Comparison of ENCODE assay signal across 32 cellular contexts in genomic region chr3:157838457-157838856, GRCh38.
"Had no signal": no experiment of that assay in that cellular context is flagged by ENCODE, and none has a peak within 500 bp of the region (broad histone marks: within the 10 kb centered on the region; RNA-seq: fewer than 3 reads in every experiment).

No MANE protein-coding gene starts in this region.

- H3K9me3 ChIP-seq: ascending aorta had no signal

- H3K36me3 ChIP-seq: ascending aorta, cardiac muscle cell, WERI-Rb-1 had no signal

- DNase-seq: activated CD4-positive, alpha-beta memory T cell treated with anti-CD3 and anti-CD28 coated beads, Interleukin-2, amount 10 ng/mL, durations not matched to agents 7 days and 5 days; activated CD4-positive, alpha-beta T cell treated with anti-CD3 and anti-CD28 coated beads for 1 hour; activated CD4-positive, alpha-beta T cell treated with anti-CD3 and anti-CD28 coated beads for 36 hours; activated CD4-positive, alpha-beta T cell treated with anti-CD3 and anti-CD28 coated beads for 48 hours; activated CD4-positive, alpha-beta T cell treated with anti-CD3 and anti-CD28 coated beads, Interleukin-2, amount 10 ng/mL, durations not matched to agents 7 days and 5 days; activated CD4-positive, alpha-beta T cell treated with anti-CD3 and anti-CD28 coated beads, Interleukin-2, amount 50 U/mL, for 48 hours; activated CD4-positive, CD25-positive, alpha-beta regulatory T cell; activated CD8-positive, alpha-beta memory T cell treated with anti-CD3 and anti-CD28 coated beads for 24 hours; activated CD8-positive, alpha-beta memory T cell treated with anti-CD3 and anti-CD28 coated beads, Interleukin-2, amount 10 ng/mL, durations not matched to agents 7 days and 5 days; activated CD8-positive, alpha-beta memory T cell treated with anti-CD3 and anti-CD28 coated beads, Interleukin-2, amount 50 U/mL, for 48 hours; activated CD8-positive, alpha-beta T cell treated with anti-CD3 and anti-CD28 coated beads, Interleukin-2, amount 10 ng/mL, durations not matched to agents 7 days and 5 days; activated effector memory CD4-positive, alpha-beta T cell treated with Interleukin-2 at 50 U/mL for 16 hours; activated gamma-delta T cell; activated naive CD4-positive, alpha-beta T cell treated with anti-CD3 and anti-CD28 coated beads, Interleukin-2, amount 10 ng/mL, durations not matched to agents 7 days and 5 days; activated naive CD4-positive, alpha-beta T cell treated with Interleukin-2 at 50 U/mL for 16 hours; activated naive CD8-positive, alpha-beta T cell treated with anti-CD3 and anti-CD28 coated beads, Interleukin-2, amount 10 ng/mL, durations not matched to agents 7 days and 5 days; activated naive CD8-positive, alpha-beta T cell treated with anti-CD3 and anti-CD28 coated beads, Interleukin-2, amount 50 U/mL, for 24 hours; activated T-cell treated with anti-CD3 and anti-CD28 coated beads, Interleukin-2, amount 50 U/mL, for 24 hours; activated T-cell treated with anti-CD3 and anti-CD28 coated beads, Interleukin-2, amount 50 U/mL, for 48 hours; amygdala; anterior cingulate cortex; caudate nucleus; cerebellar nuclear complex; T-helper 1 cell; T-helper 2 cell; T-helper 9 cell; WERI-Rb-1 had no signal

- ATAC-seq: activated CD4-positive, alpha-beta T cell treated with anti-CD3 and anti-CD28 coated beads for 36 hours; activated CD4-positive, CD25-positive, alpha-beta regulatory T cell treated with anti-CD3 and anti-CD28 coated beads, Interleukin-2, amount 50 U/mL, for 24 hours; activated CD8-positive, alpha-beta memory T cell treated with anti-CD3 and anti-CD28 coated beads, Interleukin-2, amount 10 ng/mL, durations not matched to agents 7 days and 5 days; activated CD8-positive, alpha-beta T cell treated with anti-CD3 and anti-CD28 coated beads, Interleukin-2, amount 10 ng/mL, durations not matched to agents 7 days and 5 days; activated naive CD8-positive, alpha-beta T cell treated with anti-CD3 and anti-CD28 coated beads, Interleukin-2, amount 50 U/mL, for 24 hours; WTC11 had no signal

- H3K27ac ChIP-seq: ascending aorta, cardiac muscle cell, WERI-Rb-1 had no signal

- FAIRE-seq: bronchial epithelial cell had no signal

- H3K4me1 ChIP-seq: ascending aorta had no signal

- H3K27me3 ChIP-seq: ascending aorta, cardiac muscle cell had no signal

- H3K4me3 ChIP-seq: ascending aorta, cardiac muscle cell had no signal
